ENCODE assay signal across 8 cellular contexts in the genomic region with DNA sequence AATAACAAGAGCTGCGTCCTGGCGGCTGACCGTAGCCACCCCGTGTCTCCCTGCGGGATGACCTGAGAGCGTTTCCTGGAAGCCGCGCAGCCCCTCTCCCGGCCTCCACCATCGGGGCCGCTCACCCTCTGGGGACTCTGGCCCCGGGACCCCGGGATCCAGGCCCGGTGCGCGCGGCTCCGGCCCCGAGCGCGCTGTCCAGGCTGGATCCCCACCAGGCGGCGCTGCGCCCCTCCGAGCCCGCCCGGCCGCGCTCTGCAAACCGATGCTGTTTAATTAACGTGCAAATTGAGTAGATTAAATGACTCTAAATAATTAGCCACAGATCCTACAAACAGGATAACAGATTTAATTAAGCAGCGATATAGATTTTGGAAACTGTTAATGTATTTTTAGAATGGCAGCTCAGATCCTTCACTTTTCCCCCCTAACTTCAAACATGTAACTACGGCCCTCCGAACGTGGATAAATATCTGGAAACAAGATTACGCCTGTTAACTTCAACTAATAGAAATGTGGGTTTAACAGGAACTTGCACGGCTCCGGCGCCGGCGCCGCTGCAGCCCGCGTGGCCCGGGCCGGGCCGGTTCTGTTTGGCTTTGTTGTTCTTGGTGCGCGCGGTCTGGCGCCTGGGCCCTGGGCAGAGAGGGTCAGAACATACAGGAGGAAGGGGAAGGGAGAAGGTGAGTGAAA. TPM values are rescaled to one million over a fixed set of nuclear protein-coding genes. Genes with fewer than 3 reads are reported as not detected.
DNase-seq lines count a peak whose midpoint lies in the region; ATAC-seq, FAIRE-seq and TF ChIP-seq lines count a peak whose summit lies in the region.

No MANE protein-coding gene starts in this region.

- peak overlapping the region in 1 of 2 donors; percentile 46 for H3K27ac Mint-ChIP-seq in natural killer cell treated with Interleukin-12 subunit alpha and Interleukin-12 subunit beta and Interleukin-15 and Interleukin-18, amount 100 ng/mL, for 72 hours

- H3K27ac ChIP-seq in VCaP: no peak overlapping the region

- ATAC-seq in natural killer cell treated with Interleukin-12 subunit alpha and Interleukin-12 subunit beta and Interleukin-15 and Interleukin-18, amount 100 ng/mL, for 72 hours: peak; percentile 59 to 65
- no peak for ATAC-seq in GM21737 (IDR thresholded peaks at IDR 0.05; ENCODE audit: unreplicated experiment)

- TF ChIP-seq CTCF in VCaP (conservative IDR thresholded peaks at IDR 0.05): peak; percentile 77
- peak; percentile 51 for TF ChIP-seq CTCF in choroid plexus epithelial cell (conservative IDR thresholded peaks at IDR 0.05; ENCODE audit: low read depth, low read length)

- H3K4me3 Mint-ChIP-seq in natural killer cell treated with Interleukin-12 subunit alpha and Interleukin-12 subunit beta and Interleukin-15 and Interleukin-18, amount 100 ng/mL, for 72 hours: no peak overlapping the region

- no peak for TF ChIP-seq POLR2A in GM12892 (IDR thresholded peaks at IDR 0.05; ENCODE audit: low read depth, low read length)

- DNase-seq in GM12892 (ENCODE audit: insufficient read length): peak; percentile 69
- peak; percentile 19 for DNase-seq in choroid plexus epithelial cell (ENCODE audit: low read depth)
- no peak for DNase-seq in natural killer cell treated with Interleukin-12 subunit alpha and Interleukin-12 subunit beta and Interleukin-15 and Interleukin-18, amount 100 ng/mL, for 72 hours (ENCODE audit: low spot score)
- no peak for DNase-seq in hepatic stellate cell (ENCODE audit: low spot score)
- no peak for DNase-seq in DMS153 treated with DMSO at 0.1 percent for 48 hours (lab: John Stamatoyannopoulos, UW; ENCODE audit: unreplicated experiment)
- DNase-seq in NCI-H2081 (lab: John Stamatoyannopoulos, UW): no peak

- H3K9me3 Mint-ChIP-seq in natural killer cell treated with Interleukin-12 subunit alpha and Interleukin-12 subunit beta and Interleukin-15 and Interleukin-18, amount 100 ng/mL, for 72 hours: no peaks in the 10 kb centered on the region

- H3K27me3 Mint-ChIP-seq in natural killer cell treated with Interleukin-12 subunit alpha and Interleukin-12 subunit beta and Interleukin-15 and Interleukin-18, amount 100 ng/mL, for 72 hours: peaks cover 34% of the 10 kb centered on the region in 2 donors

- FAIRE-seq in GM12892 (lab: Jason Lieb, UNC): no peak

- H3K4me3 ChIP-seq in choroid plexus epithelial cell (ENCODE audit: low read depth, low read length): no peak overlapping the region

- H3K36me3 Mint-ChIP-seq in natural killer cell treated with Interleukin-12 subunit alpha and Interleukin-12 subunit beta and Interleukin-15 and Interleukin-18, amount 100 ng/mL, for 72 hours: no peaks in the 10 kb centered on the region

- H3K4me1 Mint-ChIP-seq in natural killer cell treated with Interleukin-12 subunit alpha and Interleukin-12 subunit beta and Interleukin-15 and Interleukin-18, amount 100 ng/mL, for 72 hours (ENCODE audit: low read depth in 2 of 2): no peaks in the 10 kb centered on the region

RNA-seq across cellular contexts. Expression of a gene that starts 7.1 kb away (rescaled TPM):
- polyA plus RNA-seq in GM12892 (2012; ENCODE audit: missing spikeins): not detected
- total RNA-seq in natural killer cell treated with Interleukin-12 subunit alpha and Interleukin-12 subunit beta and Interleukin-15 and Interleukin-18, amount 100 ng/mL, for 72 hours: not detected

Comparison
In these comparisons a context has a peak if more than half of its experiments do, and no peak if none do; other contexts are left out.
1. DNase-seq: peak in GM12892 (single experiment) and choroid plexus epithelial cell (single experiment); none in natural killer cell treated with Interleukin-12 subunit alpha and Interleukin-12 subunit beta and Interleukin-15 and Interleukin-18, amount 100 ng/mL, for 72 hours (single experiment), hepatic stellate cell (single experiment), DMS153 treated with DMSO at 0.1 percent for 48 hours (single experiment) and NCI-H2081 (0 of 2).